Comparison of ENCODE assay signal across 20 cellular contexts in genomic region chr6:145332001-145332400, GRCh38.
"Had no signal": no experiment of that assay in that cellular context is flagged by ENCODE, and none has a peak within 500 bp of the region (broad histone marks: within the 10 kb centered on the region; RNA-seq: fewer than 3 reads in every experiment).

No MANE protein-coding gene starts in this region.

- H3K27me3 ChIP-seq: stomach had no signal

- H3K4me1 ChIP-seq: stomach had no signal

- DNase-seq: activated CD4-positive, alpha-beta T cell treated with anti-CD3 and anti-CD28 coated beads for 36 hours; activated CD8-positive, alpha-beta memory T cell treated with anti-CD3 and anti-CD28 coated beads, Interleukin-2, amount 50 U/mL, for 4 hours; activated CD8-positive, alpha-beta T cell treated with anti-CD3 and anti-CD28 coated beads for 36 hours; activated gamma-delta T cell treated with Interleukin-2 at 50 U/mL for 16 hours; activated naive CD8-positive, alpha-beta T cell treated with anti-CD3 and anti-CD28 coated beads, Interleukin-2, amount 50 U/mL, for 24 hours; activated T-cell treated with anti-CD3 and anti-CD28 coated beads, Interleukin-2, amount 50 U/mL, for 72 hours; cortex of kidney; effector memory CD4-positive, alpha-beta T cell; hypothalamus; mucosa of descending colon; occipital lobe; psoas muscle; stimulated activated CD4-positive, alpha-beta T cell treated with anti-CD3 and anti-CD28 coated beads, Interleukin-15, amount 100 ng/mL, for 24 hours; stimulated activated CD4-positive, alpha-beta T cell treated with anti-CD3 and anti-CD28 coated beads, Interleukin-4, amount 100 ng/mL, for 4 hours; stomach; T-helper 1 cell had no signal

- H3K9me3 ChIP-seq: mucosa of descending colon, psoas muscle, stomach, thoracic aorta had no signal

- H3K4me3 ChIP-seq: mucosa of descending colon, psoas muscle, stomach, thoracic aorta had no signal

- H3K36me3 ChIP-seq: stomach, thoracic aorta had no signal

- ATAC-seq: activated CD4-positive, alpha-beta T cell treated with anti-CD3 and anti-CD28 coated beads for 36 hours; activated CD8-positive, alpha-beta T cell treated with anti-CD3 and anti-CD28 coated beads for 36 hours; activated naive CD8-positive, alpha-beta T cell treated with anti-CD3 and anti-CD28 coated beads, Interleukin-2, amount 50 U/mL, for 24 hours; activated T-cell treated with anti-CD3 and anti-CD28 coated beads, Interleukin-2, amount 50 U/mL, for 72 hours; mucosa of descending colon; natural killer cell treated with Interleukin-12 subunit alpha and Interleukin-12 subunit beta and Interleukin-15 and Interleukin-18, amount 100 ng/mL, for 72 hours had no signal

- H3K27ac ChIP-seq: epithelial cell of prostate, psoas muscle, stomach, thoracic aorta, VCaP had no signal
